ENCODE assay signal across 1 cellular context in genomic region chr7:129605960-129606644, GRCh38.
TF ChIP-seq lines count a peak whose summit lies in the region.

No MANE protein-coding gene starts in this region.

TF ChIP-seq in GM12878, 131 proteins besides CTCF, POLR2A, EP300 and RAD21 (continued from another document):
- TF ChIP-seq ETV6 (conservative IDR thresholded peaks at IDR 0.05 in 1 of 2, IDR thresholded peaks at IDR 0.05 in 1 of 2; ENCODE audit: borderline replicate concordance in 1 of 2, low read depth in 1 of 2) (0 out of 4 replicates have a peak, but pooled peaks of 1 of the 2 experiments have one; percentile 8), MYC (IDR thresholded peaks at IDR 0.05; ENCODE audit: insufficient read depth, insufficient read length, insufficient replicate concordance, low read length, severe bottlenecking) (no peak), SP1 (IDR thresholded peaks at IDR 0.05; ENCODE audit: low read depth, low read length) (no peak), NR2C2 (IDR thresholded peaks at IDR 0.05; ENCODE audit: borderline replicate concordance, control insufficient read depth, insufficient read length, low read depth) (no peak), CEBPB (IDR thresholded peaks at IDR 0.05; ENCODE audit: borderline replicate concordance in 1 of 2, low read depth in 2 of 2, low read length in 2 of 2) (no peak), PRDM15 (CRISPR knock-in tag; IDR thresholded peaks at IDR 0.05) (no peak), IRF4 (IDR thresholded peaks at IDR 0.05; ENCODE audit: low read depth, low read length) (no peak), CHD1 (IDR thresholded peaks at IDR 0.05; ENCODE audit: low read depth, low read length) (no peak), SMARCA5 (IDR thresholded peaks at IDR 0.05) (no peak), POLR2AphosphoS5 (IDR thresholded peaks at IDR 0.05; ENCODE audit: low read length) (no peak), JUNB (IDR thresholded peaks at IDR 0.05) (peak; percentile 57)
